1 cellular context compared by ENCODE assay signal in the genomic region with DNA sequence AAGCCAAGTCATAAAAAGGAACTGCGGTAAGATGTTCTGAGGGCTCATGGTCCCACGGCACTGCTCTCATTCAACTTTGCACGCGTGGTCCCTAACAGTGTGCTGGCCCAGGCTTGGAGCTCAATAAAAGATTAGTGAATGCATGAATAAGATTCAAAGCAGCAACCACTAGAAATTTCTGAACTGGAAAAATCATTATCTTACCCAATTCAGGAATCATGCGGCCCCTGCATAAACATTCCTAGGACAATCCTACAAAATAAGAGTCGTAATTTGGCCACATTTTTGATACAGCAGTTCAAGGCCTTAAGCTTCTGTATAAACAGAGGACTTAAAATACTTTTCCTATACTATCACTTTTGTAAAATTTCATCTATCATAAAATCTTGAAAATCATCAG.
TF ChIP-seq lines count a peak whose summit lies in the region.

No MANE protein-coding gene starts in this region.

TF ChIP-seq in GM23338, 12 proteins besides CTCF, POLR2A, EP300 and RAD21 (continued from another document):
- TF ChIP-seq, protein P1, sequence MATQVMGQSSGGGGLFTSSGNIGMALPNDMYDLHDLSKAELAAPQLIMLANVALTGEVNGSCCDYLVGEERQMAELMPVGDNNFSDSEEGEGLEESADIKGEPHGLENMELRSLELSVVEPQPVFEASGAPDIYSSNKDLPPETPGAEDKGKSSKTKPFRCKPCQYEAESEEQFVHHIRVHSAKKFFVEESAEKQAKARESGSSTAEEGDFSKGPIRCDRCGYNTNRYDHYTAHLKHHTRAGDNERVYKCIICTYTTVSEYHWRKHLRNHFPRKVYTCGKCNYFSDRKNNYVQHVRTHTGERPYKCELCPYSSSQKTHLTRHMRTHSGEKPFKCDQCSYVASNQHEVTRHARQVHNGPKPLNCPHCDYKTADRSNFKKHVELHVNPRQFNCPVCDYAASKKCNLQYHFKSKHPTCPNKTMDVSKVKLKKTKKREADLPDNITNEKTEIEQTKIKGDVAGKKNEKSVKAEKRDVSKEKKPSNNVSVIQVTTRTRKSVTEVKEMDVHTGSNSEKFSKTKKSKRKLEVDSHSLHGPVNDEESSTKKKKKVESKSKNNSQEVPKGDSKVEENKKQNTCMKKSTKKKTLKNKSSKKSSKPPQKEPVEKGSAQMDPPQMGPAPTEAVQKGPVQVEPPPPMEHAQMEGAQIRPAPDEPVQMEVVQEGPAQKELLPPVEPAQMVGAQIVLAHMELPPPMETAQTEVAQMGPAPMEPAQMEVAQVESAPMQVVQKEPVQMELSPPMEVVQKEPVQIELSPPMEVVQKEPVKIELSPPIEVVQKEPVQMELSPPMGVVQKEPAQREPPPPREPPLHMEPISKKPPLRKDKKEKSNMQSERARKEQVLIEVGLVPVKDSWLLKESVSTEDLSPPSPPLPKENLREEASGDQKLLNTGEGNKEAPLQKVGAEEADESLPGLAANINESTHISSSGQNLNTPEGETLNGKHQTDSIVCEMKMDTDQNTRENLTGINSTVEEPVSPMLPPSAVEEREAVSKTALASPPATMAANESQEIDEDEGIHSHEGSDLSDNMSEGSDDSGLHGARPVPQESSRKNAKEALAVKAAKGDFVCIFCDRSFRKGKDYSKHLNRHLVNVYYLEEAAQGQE (IDR thresholded peaks at IDR 0.05; ENCODE audit: unreplicated experiment), result no peak
- no peak for TF ChIP-seq ZNF331 (CRISPR knock-in tag; IDR thresholded peaks at IDR 0.05; ENCODE audit: low read depth)
- TF ChIP-seq EZH2 (IDR thresholded peaks at IDR 0.05; ENCODE audit: low read depth, unreplicated experiment), result no peak
- TF ChIP-seq, protein P2, sequence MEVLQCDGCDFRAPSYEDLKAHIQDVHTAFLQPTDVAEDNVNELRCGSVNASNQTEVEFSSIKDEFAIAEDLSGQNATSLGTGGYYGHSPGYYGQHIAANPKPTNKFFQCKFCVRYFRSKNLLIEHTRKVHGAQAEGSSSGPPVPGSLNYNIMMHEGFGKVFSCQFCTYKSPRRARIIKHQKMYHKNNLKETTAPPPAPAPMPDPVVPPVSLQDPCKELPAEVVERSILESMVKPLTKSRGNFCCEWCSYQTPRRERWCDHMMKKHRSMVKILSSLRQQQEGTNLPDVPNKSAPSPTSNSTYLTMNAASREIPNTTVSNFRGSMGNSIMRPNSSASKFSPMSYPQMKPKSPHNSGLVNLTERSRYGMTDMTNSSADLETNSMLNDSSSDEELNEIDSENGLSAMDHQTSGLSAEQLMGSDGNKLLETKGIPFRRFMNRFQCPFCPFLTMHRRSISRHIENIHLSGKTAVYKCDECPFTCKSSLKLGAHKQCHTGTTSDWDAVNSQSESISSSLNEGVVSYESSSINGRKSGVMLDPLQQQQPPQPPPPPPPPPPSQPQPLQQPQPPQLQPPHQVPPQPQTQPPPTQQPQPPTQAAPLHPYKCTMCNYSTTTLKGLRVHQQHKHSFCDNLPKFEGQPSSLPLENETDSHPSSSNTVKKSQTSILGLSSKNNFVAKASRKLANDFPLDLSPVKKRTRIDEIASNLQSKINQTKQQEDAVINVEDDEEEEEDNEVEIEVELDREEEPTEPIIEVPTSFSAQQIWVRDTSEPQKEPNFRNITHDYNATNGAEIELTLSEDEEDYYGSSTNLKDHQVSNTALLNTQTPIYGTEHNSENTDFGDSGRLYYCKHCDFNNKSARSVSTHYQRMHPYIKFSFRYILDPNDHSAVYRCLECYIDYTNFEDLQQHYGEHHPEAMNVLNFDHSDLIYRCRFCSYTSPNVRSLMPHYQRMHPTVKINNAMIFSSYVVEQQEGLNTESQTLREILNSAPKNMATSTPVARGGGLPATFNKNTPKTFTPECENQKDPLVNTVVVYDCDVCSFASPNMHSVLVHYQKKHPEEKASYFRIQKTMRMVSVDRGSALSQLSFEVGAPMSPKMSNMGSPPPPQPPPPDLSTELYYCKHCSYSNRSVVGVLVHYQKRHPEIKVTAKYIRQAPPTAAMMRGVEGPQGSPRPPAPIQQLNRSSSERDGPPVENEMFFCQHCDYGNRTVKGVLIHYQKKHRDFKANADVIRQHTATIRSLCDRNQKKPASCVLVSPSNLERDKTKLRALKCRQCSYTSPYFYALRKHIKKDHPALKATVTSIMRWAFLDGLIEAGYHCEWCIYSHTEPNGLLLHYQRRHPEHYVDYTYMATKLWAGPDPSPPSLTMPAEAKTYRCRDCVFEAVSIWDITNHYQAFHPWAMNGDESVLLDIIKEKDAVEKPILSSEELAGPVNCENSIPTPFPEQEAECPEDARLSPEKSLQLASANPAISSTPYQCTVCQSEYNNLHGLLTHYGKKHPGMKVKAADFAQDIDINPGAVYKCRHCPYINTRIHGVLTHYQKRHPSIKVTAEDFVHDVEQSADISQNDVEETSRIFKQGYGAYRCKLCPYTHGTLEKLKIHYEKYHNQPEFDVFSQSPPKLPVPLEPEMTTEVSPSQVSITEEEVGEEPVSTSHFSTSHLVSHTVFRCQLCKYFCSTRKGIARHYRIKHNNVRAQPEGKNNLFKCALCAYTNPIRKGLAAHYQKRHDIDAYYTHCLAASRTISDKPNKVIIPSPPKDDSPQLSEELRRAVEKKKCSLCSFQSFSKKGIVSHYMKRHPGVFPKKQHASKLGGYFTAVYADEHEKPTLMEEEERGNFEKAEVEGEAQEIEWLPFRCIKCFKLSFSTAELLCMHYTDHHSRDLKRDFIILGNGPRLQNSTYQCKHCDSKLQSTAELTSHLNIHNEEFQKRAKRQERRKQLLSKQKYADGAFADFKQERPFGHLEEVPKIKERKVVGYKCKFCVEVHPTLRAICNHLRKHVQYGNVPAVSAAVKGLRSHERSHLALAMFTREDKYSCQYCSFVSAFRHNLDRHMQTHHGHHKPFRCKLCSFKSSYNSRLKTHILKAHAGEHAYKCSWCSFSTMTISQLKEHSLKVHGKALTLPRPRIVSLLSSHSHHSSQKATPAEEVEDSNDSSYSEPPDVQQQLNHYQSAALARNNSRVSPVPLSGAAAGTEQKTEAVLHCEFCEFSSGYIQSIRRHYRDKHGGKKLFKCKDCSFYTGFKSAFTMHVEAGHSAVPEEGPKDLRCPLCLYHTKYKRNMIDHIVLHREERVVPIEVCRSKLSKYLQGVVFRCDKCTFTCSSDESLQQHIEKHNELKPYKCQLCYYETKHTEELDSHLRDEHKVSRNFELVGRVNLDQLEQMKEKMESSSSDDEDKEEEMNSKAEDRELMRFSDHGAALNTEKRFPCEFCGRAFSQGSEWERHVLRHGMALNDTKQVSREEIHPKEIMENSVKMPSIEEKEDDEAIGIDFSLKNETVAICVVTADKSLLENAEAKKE (CRISPR knock-in tag; IDR thresholded peaks at IDR 0.05), result no peak
- TF ChIP-seq JUNB (IDR thresholded peaks at IDR 0.05; ENCODE audit: unreplicated experiment), result no peak
- TF ChIP-seq ZNF114 (CRISPR knock-in tag; IDR thresholded peaks at IDR 0.05), result no peak
- TF ChIP-seq, protein P3, sequence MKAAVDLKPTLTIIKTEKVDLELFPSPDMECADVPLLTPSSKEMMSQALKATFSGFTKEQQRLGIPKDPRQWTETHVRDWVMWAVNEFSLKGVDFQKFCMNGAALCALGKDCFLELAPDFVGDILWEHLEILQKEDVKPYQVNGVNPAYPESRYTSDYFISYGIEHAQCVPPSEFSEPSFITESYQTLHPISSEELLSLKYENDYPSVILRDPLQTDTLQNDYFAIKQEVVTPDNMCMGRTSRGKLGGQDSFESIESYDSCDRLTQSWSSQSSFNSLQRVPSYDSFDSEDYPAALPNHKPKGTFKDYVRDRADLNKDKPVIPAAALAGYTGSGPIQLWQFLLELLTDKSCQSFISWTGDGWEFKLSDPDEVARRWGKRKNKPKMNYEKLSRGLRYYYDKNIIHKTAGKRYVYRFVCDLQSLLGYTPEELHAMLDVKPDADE (IDR thresholded peaks at IDR 0.05), result no peak
- no peak for TF ChIP-seq EZH2phosphoT487 (IDR thresholded peaks at IDR 0.05; ENCODE audit: unreplicated experiment)
- no peak for TF ChIP-seq NANOG (IDR thresholded peaks at IDR 0.05; ENCODE audit: borderline replicate concordance)
- no peak for TF ChIP-seq CREB1 (CRISPR knock-in tag; IDR thresholded peaks at IDR 0.05; ENCODE audit: low read depth)
- TF ChIP-seq STAT1 (IDR thresholded peaks at IDR 0.05; ENCODE audit: unreplicated experiment), result no peak
